In the genomic region with DNA sequence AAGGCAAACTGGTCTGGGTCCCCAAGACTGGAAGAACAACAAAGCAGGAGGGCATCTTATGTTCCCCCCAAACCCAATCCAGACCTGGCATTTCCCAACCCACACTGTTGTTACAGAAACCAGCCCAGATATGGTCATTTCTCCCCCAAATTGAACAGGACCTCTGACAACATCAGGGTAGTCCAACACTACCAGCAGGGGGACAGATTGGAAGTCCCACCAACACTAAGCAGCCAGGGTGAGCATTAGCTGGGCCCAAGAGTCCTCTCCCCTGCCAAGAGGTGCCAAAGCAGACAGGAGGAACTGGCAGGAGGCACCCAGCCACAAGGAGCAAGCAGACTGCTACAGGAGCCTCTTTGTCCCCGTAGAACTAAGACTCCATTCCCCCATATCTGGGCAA, we compare ENCODE assay signal across 31 cellular contexts.
"Had no signal": no experiment of that assay in that cellular context is flagged by ENCODE, and none has a peak within 500 bp of the region (broad histone marks: within the 10 kb centered on the region; RNA-seq: fewer than 3 reads in every experiment).

No MANE protein-coding gene starts in this region.

- DNase-seq: activated B cell treated with CpG ODN at 0.5 μM for 24 hours; activated CD4-positive, alpha-beta T cell treated with anti-CD3 and anti-CD28 coated beads for 48 hours; activated CD4-positive, alpha-beta T cell treated with anti-CD3 and anti-CD28 coated beads, Interleukin-2, amount 50 U/mL, for 1 hour; activated CD4-positive, alpha-beta T cell treated with anti-CD3 and anti-CD28 coated beads, Interleukin-2, amount 50 U/mL, for 48 hours; activated CD8-positive, alpha-beta memory T cell treated with anti-CD3 and anti-CD28 coated beads for 24 hours; activated CD8-positive, alpha-beta T cell treated with anti-CD3 and anti-CD28 coated beads for 36 hours; activated effector memory CD4-positive, alpha-beta T cell treated with Interleukin-2 at 50 U/mL for 16 hours; activated gamma-delta T cell treated with Interleukin-2 at 50 U/mL for 16 hours; activated naive CD4-positive, alpha-beta T cell treated with anti-CD3 and anti-CD28 coated beads, Interleukin-2, amount 50 U/mL, for 16 hours; activated naive CD4-positive, alpha-beta T cell treated with Interleukin-2 at 50 U/mL for 16 hours; activated T-cell treated with anti-CD3 and anti-CD28 coated beads, Interleukin-2, amount 50 U/mL, for 4 hours; amniotic stem cell; anterior cingulate cortex; body of pancreas; central memory CD4-positive, alpha-beta T cell; cerebellar nuclear complex; colonic mucosa; effector CD8-positive, alpha-beta T cell; erythroblast; head of caudate nucleus; hippocampal formation; T-helper 17 cell; T1000; WERI-Rb-1 had no signal

- H3K9me3 ChIP-seq: body of pancreas, breast epithelium, colonic mucosa, esophagus muscularis mucosa had no signal

- H3K36me3 ChIP-seq: breast epithelium, cardiac muscle cell, colonic mucosa, esophagus muscularis mucosa, WERI-Rb-1 had no signal

- H3K27me3 ChIP-seq: body of pancreas, breast epithelium, colonic mucosa, esophagus muscularis mucosa had no signal

- H3K4me3 ChIP-seq: body of pancreas, breast epithelium, cardiac muscle cell, colonic mucosa, esophagus muscularis mucosa had no signal

- H3K4me1 ChIP-seq: body of pancreas, breast epithelium, colonic mucosa, esophagus muscularis mucosa had no signal

- FAIRE-seq: astrocyte, frontal cortex had no signal

- H3K27ac ChIP-seq: body of pancreas, breast epithelium, cardiac muscle cell, colonic mucosa, esophagus muscularis mucosa, WERI-Rb-1 had no signal

- ATAC-seq: activated CD4-positive, CD25-positive, alpha-beta regulatory T cell treated with anti-CD3 and anti-CD28 coated beads, Interleukin-2, amount 50 U/mL, for 24 hours; activated CD8-positive, alpha-beta T cell treated with anti-CD3 and anti-CD28 coated beads for 36 hours; activated T-cell treated with anti-CD3 and anti-CD28 coated beads, Interleukin-2, amount 50 U/mL, for 4 hours; activated T-helper 17 cell treated with anti-CD3 and anti-CD28 coated beads, Interleukin-2, amount 50 U/mL, for 72 hours; body of pancreas; T-helper 17 cell had no signal
